Comparison of ENCODE assay signal across 12 cellular contexts in genomic region chr4:128823025-128823661, GRCh38. TPM values are rescaled to one million over a fixed set of nuclear protein-coding genes. Genes with fewer than 3 reads are reported as not detected.
DNase-seq lines count a peak whose midpoint lies in the region; ATAC-seq, FAIRE-seq and TF ChIP-seq lines count a peak whose summit lies in the region.
"Had no signal": no experiment of that assay in that cellular context is flagged by ENCODE, and none has a peak within 500 bp of the region (broad histone marks: within the 10 kb centered on the region; RNA-seq: fewer than 3 reads in every experiment).

No MANE protein-coding gene starts in this region.

- H3K23ac ChIP-seq in IMR-90 (ENCODE audit: low read depth, low read length) = no peak overlapping the region

- no peak overlapping the region for H2BK20ac ChIP-seq in IMR-90 (ENCODE audit: low read depth, low read length)

- POLR2A ChIA-PET in IMR-90 (lab: Charles Lee; ENCODE audit: unreplicated experiment) = no interaction called here

- peaks cover 26 to 64% of the 10 kb centered on the region in 2 experiments for H3K79me1 ChIP-seq in IMR-90 (ENCODE audit: low read depth in 1 of 2, low read length in 2 of 2)

- H3K14ac ChIP-seq in IMR-90 (replicated peaks; ENCODE audit: low read depth, low read length) = no peak overlapping the region

- H3K36me3 ChIP-seq in IMR-90 (ENCODE audit: control insufficient read depth, insufficient read depth, low read length) (no peaks in the 10 kb centered on the region), bronchial epithelial cell (ENCODE audit: control insufficient read depth, insufficient read depth, low read length) (no peaks in the 10 kb centered on the region), left lung (no peaks in the 10 kb centered on the region)
- H3K36me3 ChIP-seq: adrenal gland, right lobe of liver had no signal

- peaks cover 24% of the 10 kb centered on the region for H3K4me1 ChIP-seq in IMR-90 (ENCODE audit: control insufficient read depth, insufficient read depth, low read length)
- peaks cover 12 to 35% of the 10 kb centered on the region in 2 donors for H3K4me1 ChIP-seq in left lung

- in situ Hi-C loops in IMR-90 (cut with MboI; ENCODE audit: low sequenced_read_pairs) = no loop called here
- in situ Hi-C loops in KBM-7 (cut with MboI; ENCODE audit: low pct_unique_long_range_greater_than_20kb, low sequenced_read_pairs) = no loop called here

- H3K4me3 ChIP-seq in AG09309 (ENCODE audit: control insufficient read depth, low read depth, low read length) (no peak overlapping the region), IMR-90 (ENCODE audit: insufficient read depth, low read depth, low read length) (no peak overlapping the region), bronchial epithelial cell (ENCODE audit: low read depth, low read length) (no peak overlapping the region), left lung (no peak overlapping the region)
- H3K4me3 ChIP-seq: adrenal gland, right lobe of liver had no signal

- no peak overlapping the region for H3K9ac ChIP-seq in IMR-90 (ENCODE audit: low read depth, low read length)

- H3K27ac ChIP-seq in IMR-90 (ENCODE audit: insufficient read depth, low read length) = peak overlapping the region; percentile 47; the same call in 1 of the 2 replicates
- H3K27ac ChIP-seq in left lung = no peak overlapping the region
- H3K27ac ChIP-seq: right lobe of liver had no signal

- peak overlapping the region; percentile 1; the same call in 1 of the 2 replicates for H3K4ac ChIP-seq in IMR-90 (ENCODE audit: low read depth, low read length)

- no peak overlapping the region for H2AFZ ChIP-seq in IMR-90 (replicated peaks; ENCODE audit: low read length, poor library complexity)

- peak; percentile 92 for DNase-seq in AG09309 (ENCODE audit: low read depth)
- DNase-seq in IMR-90 = peak; percentile 98
- DNase-seq in bronchial epithelial cell (ENCODE audit: low read depth) = peak; percentile 93
- DNase-seq in left lung = no peak
- DNase-seq in KBM-7 = no peak
- DNase-seq in DMS 273 treated with DMSO at 0.1 percent for 48 hours (lab: John Stamatoyannopoulos, UW) = no peak
- DNase-seq: adrenal gland; CD4-positive, alpha-beta T cell; NCI-H2227 treated with DMSO at 0.1 percent for 48 hours; right lobe of liver had no signal

- ATAC-seq in IMR-90 (ENCODE audit: low read depth) (peak; percentile 86), left lung (peak; percentile 56), GM21423 (IDR thresholded peaks at IDR 0.05; ENCODE audit: unreplicated experiment) (no peak), GM19452 (IDR thresholded peaks at IDR 0.05; ENCODE audit: unreplicated experiment) (no peak)

- no TSS peak for BruUV-seq in IMR-90 (replicated peaks; lab: Mats Ljungman, UMichigan)

- TF ChIP-seq CTCF in AG09309 (IDR thresholded peaks at IDR 0.05; ENCODE audit: control insufficient read depth, insufficient read depth, low read depth, low read length, missing control alignments) = no peak
- TF ChIP-seq CTCF in IMR-90 (conservative IDR thresholded peaks at IDR 0.05; ENCODE audit: low read depth, low read length) = no peak
- no peak for TF ChIP-seq CTCF in bronchial epithelial cell (IDR thresholded peaks at IDR 0.05; ENCODE audit: insufficient read depth, low read length, severe bottlenecking)
- TF ChIP-seq CTCF in left lung (IDR thresholded peaks at IDR 0.05) = no peak

- H2BK5ac ChIP-seq in IMR-90 (ENCODE audit: low read depth, low read length, poor library complexity, severe bottlenecking) = peak overlapping the region; percentile 93

- H3K9me1 ChIP-seq in IMR-90 (ENCODE audit: insufficient read depth, low read length) = peaks cover 18% of the 10 kb centered on the region

- intact Hi-C loops in IMR-90 (cut with micrococcal nuclease) (no loop called here), left lung (cut with DNase I) (no loop called here)

- 0 out of 2 replicates have a peak overlapping the region, but pooled peaks have one; percentile 38 for H2BK120ac ChIP-seq in IMR-90 (ENCODE audit: low read depth, low read length)

- no peak overlapping the region for H4K8ac ChIP-seq in IMR-90 (ENCODE audit: low read depth in 2 of 2, low read length in 2 of 2)

- H2BK15ac ChIP-seq in IMR-90 (ENCODE audit: low read depth, low read length) = no peak overlapping the region

- dilution Hi-C loops in IMR-90 (cut with HindIII; ENCODE audit: low sequenced_read_pairs, unreplicated experiment) = no loop called here

- no CpG with 5 or more reads among the region's 1 CpG for WGBS in IMR-90 (ENCODE audit: extremely low coverage in 2 of 2, insufficient read length in 1 of 2), 2 experiments

- H3K4me2 ChIP-seq in IMR-90 (ENCODE audit: low read depth, low read length) = peak overlapping the region; percentile 84

- H3K18ac ChIP-seq in IMR-90 (ENCODE audit: low read depth, low read length) = peak overlapping the region; percentile 66; the same call in 1 of the 2 replicates

- H4K5ac ChIP-seq in IMR-90 (ENCODE audit: low read depth, low read length) = no peak overlapping the region

- TF ChIP-seq RAD21 in IMR-90 (IDR thresholded peaks at IDR 0.05; ENCODE audit: low read length) = no peak

- H2AK9ac ChIP-seq in IMR-90 (replicated peaks; ENCODE audit: low read depth, low read length, poor library complexity) = no peak overlapping the region

- CTCF ChIA-PET in IMR-90 (lab: Yijun Ruan, JAX) = no interaction called here

- peaks cover 5% of the 10 kb centered on the region; the same call in 1 of the 2 replicates for H4K20me1 ChIP-seq in IMR-90 (ENCODE audit: insufficient read depth, low read length)

- no peak overlapping the region for H2AK5ac ChIP-seq in IMR-90 (ENCODE audit: low read depth, low read length)

- TF ChIP-seq POLR2A in IMR-90 (IDR thresholded peaks at IDR 0.05; ENCODE audit: low read depth, low read length) = no peak

- no peaks in the 10 kb centered on the region for H3K27me3 ChIP-seq in IMR-90 (ENCODE audit: control insufficient read depth, insufficient read depth, low read length)
- no peaks in the 10 kb centered on the region for H3K27me3 ChIP-seq in bronchial epithelial cell (ENCODE audit: control insufficient read depth, insufficient read depth, low read length)
- no peaks in the 10 kb centered on the region for H3K27me3 ChIP-seq in left lung
- H3K27me3 ChIP-seq: adrenal gland, right lobe of liver had no signal

- no peak overlapping the region for H3K56ac ChIP-seq in IMR-90 (ENCODE audit: extremely low read depth, insufficient read depth, low read length)

- H3K9me3 ChIP-seq in IMR-90 (ENCODE audit: control insufficient read depth, insufficient read depth, low read length) = no peaks in the 10 kb centered on the region
- H3K9me3 ChIP-seq in left lung = no peaks in the 10 kb centered on the region
- H3K9me3 ChIP-seq: adrenal gland, right lobe of liver had no signal

- no peak for FAIRE-seq in bronchial epithelial cell (lab: Jason Lieb, UNC)

- no peak overlapping the region for H4K91ac ChIP-seq in IMR-90 (ENCODE audit: insufficient read depth, low read depth, low read length)

TF ChIP-seq in IMR-90, 13 proteins besides CTCF, POLR2A, EP300 and RAD21:
- TF ChIP-seq MAFK (IDR thresholded peaks at IDR 0.05; ENCODE audit: low read depth, low read length) (peak; percentile 89), FOS (IDR thresholded peaks at IDR 0.05; ENCODE audit: low read depth, low read length) (peak; percentile 72), SMC3 (IDR thresholded peaks at IDR 0.05; ENCODE audit: low read depth, low read length) (no peak), CEBPB (IDR thresholded peaks at IDR 0.05; ENCODE audit: low read depth, low read length) (peak; percentile 63), NFE2L2 (IDR thresholded peaks at IDR 0.05; ENCODE audit: low read depth, low read length) (peak; percentile 68), RCOR1 (IDR thresholded peaks at IDR 0.05; ENCODE audit: insufficient replicate concordance, low read length) (no peak), BHLHE40 (IDR thresholded peaks at IDR 0.05; ENCODE audit: low read depth, low read length) (peak; percentile 27; the same call in 1 of the 2 replicates)

RNA-seq across cellular contexts. Expression of gene JADE1, which starts 13.6 kb away (rescaled TPM):
- total RNA-seq in IMR-90 (2012; rRNA removed) = 32.6 and 32.8 TPM in 2 replicates
- polyA plus RNA-seq in IMR-90 (2012; rRNA removed) = 12.0 and 13.8 TPM in 2 replicates
- polyA plus RNA-seq in IMR-90 (2012; cell fraction: cytosol; rRNA removed) = 8.9 and 11.1 TPM in 2 replicates
- polyA plus RNA-seq in IMR-90 (2012; cell fraction: nucleus; rRNA removed; ENCODE audit: low replicate concordance) = 15.7 and 33.1 TPM in 2 replicates
- total RNA-seq in bronchial epithelial cell = 6.6 and 6.8 TPM in 2 replicates
- total RNA-seq in left lung = 10 to 100 TPM; 28.5 to 29.5 TPM

Comparison
In these comparisons a context has a peak if more than half of its experiments do, and no peak if none do; other contexts are left out.
1. DNase-seq: peak in AG09309 (single experiment), IMR-90 (single experiment) and bronchial epithelial cell (single experiment); none in left lung (0 of 2), KBM-7 (single experiment) and DMS 273 treated with DMSO at 0.1 percent for 48 hours (single experiment).
2. ATAC-seq: peak in IMR-90 (single experiment) and left lung (single experiment); none in GM21423 (single experiment) and GM19452 (single experiment).